ENCODE assay signal across 26 cellular contexts in genomic region chr2:36677386-36677785, GRCh38. TPM values are rescaled to one million over a fixed set of nuclear protein-coding genes. Genes with fewer than 3 reads are reported as not detected.
DNase-seq lines count a peak whose midpoint lies in the region; ATAC-seq and TF ChIP-seq lines count a peak whose summit lies in the region.
"Had no signal": no experiment of that assay in that cellular context is flagged by ENCODE, and none has a peak within 500 bp of the region (broad histone marks: within the 10 kb centered on the region; RNA-seq: fewer than 3 reads in every experiment).

No MANE protein-coding gene starts in this region.

- CTCF ChIA-PET in CD4-positive, alpha-beta T cell (lab: Charles Lee) = no interaction called here

- peak; percentile 36 for ATAC-seq in stimulated activated naive CD8-positive, alpha-beta T cell treated with anti-CD3 and anti-CD28 coated beads, Interleukin-15, Interleukin-2, amounts not matched to agents 100 U/mL and 50 U/mL, for 24 hours
- ATAC-seq in CD4-positive, alpha-beta T cell (ENCODE audit: poor library complexity) = no peak
- ATAC-seq: activated T-cell treated with anti-CD3 and anti-CD28 coated beads, Interleukin-2, amount 50 U/mL, for 4 hours had no signal

- H3K27me3 ChIP-seq in CD4-positive, alpha-beta T cell (ENCODE audit: control insufficient read depth, insufficient read depth, low read length) = no peaks in the 10 kb centered on the region
- H3K27me3 ChIP-seq: right atrium auricular region, upper lobe of right lung had no signal

- H3K4me1 Mint-ChIP-seq in CD4-positive, alpha-beta T cell (ENCODE audit: low read depth) = peaks cover 11% of the 10 kb centered on the region

- intact Hi-C loops in CD4-positive, alpha-beta T cell (cut with DNase I, micrococcal nuclease) = no loop called here

- no peaks in the 10 kb centered on the region for H3K36me3 Mint-ChIP-seq in CD4-positive, alpha-beta T cell (ENCODE audit: low read depth)
- H3K36me3 Mint-ChIP-seq: activated naive CD4-positive, alpha-beta T cell treated with anti-CD3 and anti-CD28 coated beads, Interleukin-2, amount 10 ng/mL, durations not matched to agents 7 days and 5 days had no signal

- no peak overlapping the region for H3K4me3 Mint-ChIP-seq in CD4-positive, alpha-beta T cell
- H3K4me3 Mint-ChIP-seq: activated naive CD4-positive, alpha-beta T cell treated with anti-CD3 and anti-CD28 coated beads, Interleukin-2, amount 10 ng/mL, durations not matched to agents 7 days and 5 days; activated T-cell treated with anti-CD3 and anti-CD28 coated beads, Interleukin-2, amount 50 U/mL, for 4 hours; T-helper 2 cell treated with Interferon-gamma antibody and Interleukin-4, amounts not matched to agents 5 μg/mL and 100 μg/mL, for 36 hours had no signal

- peaks cover 6% of the 10 kb centered on the region for H3K9me3 Mint-ChIP-seq in CD4-positive, alpha-beta T cell
- H3K9me3 Mint-ChIP-seq: activated naive CD4-positive, alpha-beta T cell treated with anti-CD3 and anti-CD28 coated beads, Interleukin-2, amount 10 ng/mL, durations not matched to agents 7 days and 5 days had no signal

- peaks cover 23% of the 10 kb centered on the region for H3K27me3 Mint-ChIP-seq in CD4-positive, alpha-beta T cell

- POLR2A ChIA-PET in CD4-positive, alpha-beta T cell (lab: Charles Lee) = no interaction called here

- peaks cover 15% of the 10 kb centered on the region for H3K9me3 ChIP-seq in CD4-positive, alpha-beta T cell (ENCODE audit: control insufficient read depth, low read length)
- H3K9me3 ChIP-seq: BE2C, lower lobe of right lung, upper lobe of right lung had no signal

- no peak for TF ChIP-seq CTCF in CD4-positive, alpha-beta T cell (IDR thresholded peaks at IDR 0.05)

- no peak overlapping the region for H3K27ac Mint-ChIP-seq in CD4-positive, alpha-beta T cell
- H3K27ac Mint-ChIP-seq: activated naive CD4-positive, alpha-beta T cell treated with anti-CD3 and anti-CD28 coated beads, Interleukin-2, amount 10 ng/mL, durations not matched to agents 7 days and 5 days; T-helper 2 cell treated with Interferon-gamma antibody and Interleukin-4, amounts not matched to agents 5 μg/mL and 100 μg/mL, for 36 hours had no signal

- peak; percentile 35 for DNase-seq in SIG-M5 treated with dmso at 0.1 percent for 504 hours (lab: John Stamatoyannopoulos, UW; ENCODE audit: unreplicated experiment)
- no peak for DNase-seq in SIG-M5 (lab: John Stamatoyannopoulos, UW)
- peak; percentile 58 for DNase-seq in KG1 (lab: John Stamatoyannopoulos, UW)
- peak; percentile 19 for DNase-seq in SKM-1 (lab: John Stamatoyannopoulos, UW; ENCODE audit: unreplicated experiment)
- DNase-seq in stimulated activated naive CD8-positive, alpha-beta T cell treated with anti-CD3 and anti-CD28 coated beads, Interleukin-15, Interleukin-2, amounts not matched to agents 100 U/mL and 50 U/mL, for 24 hours = no peak
- no peak for DNase-seq in CD4-positive, alpha-beta T cell
- no peak for DNase-seq in anterior cingulate cortex (lab: John Stamatoyannopoulos, UW)
- DNase-seq in OCI-M2 (lab: John Stamatoyannopoulos, UW; ENCODE audit: unreplicated experiment) = no peak
- DNase-seq: 8988T; activated CD4-positive, CD25-positive, alpha-beta regulatory T cell; activated naive CD4-positive, alpha-beta T cell treated with anti-CD3 and anti-CD28 coated beads, Interleukin-2, amount 10 ng/mL, durations not matched to agents 7 days and 5 days; activated T-cell treated with anti-CD3 and anti-CD28 coated beads, Interleukin-2, amount 50 U/mL, for 4 hours; BE2C; cerebellar nuclear complex; effector CD4-positive, alpha-beta T cell; EL; lower lobe of right lung; NCI-H146; NCI-H2171 treated with DMSO at 0.1 percent for 48 hours; NCI-H526; stimulated activated CD4-positive, alpha-beta T cell treated with anti-CD3 and anti-CD28 coated beads, Interleukin-12 subunit alpha, Interleukin-12 subunit beta, amount 100 ng/mL, for 4 hours; upper lobe of right lung had no signal

- no peak overlapping the region for H3K27ac ChIP-seq in CD4-positive, alpha-beta T cell (ENCODE audit: low read depth, low read length)
- H3K27ac ChIP-seq: lower lobe of right lung, right atrium auricular region, upper lobe of right lung had no signal

RNA-seq across cellular contexts. Expression of gene VIT, which starts 19.1 kb away (rescaled TPM):
- total RNA-seq in CD4-positive, alpha-beta T cell = not detected
- total RNA-seq: activated T-cell treated with anti-CD3 and anti-CD28 coated beads, Interleukin-2, amount 50 U/mL, for 4 hours; PC-3; SK-MEL-5 had no signal

Comparison
In these comparisons a context has a peak if more than half of its experiments do, and no peak if none do; other contexts are left out.
1. DNase-seq: peak in SIG-M5 treated with dmso at 0.1 percent for 504 hours (single experiment), KG1 (single experiment) and SKM-1 (single experiment); none in SIG-M5 (single experiment), stimulated activated naive CD8-positive, alpha-beta T cell treated with anti-CD3 and anti-CD28 coated beads, Interleukin-15, Interleukin-2, amounts not matched to agents 100 U/mL and 50 U/mL, for 24 hours (single experiment), CD4-positive, alpha-beta T cell (0 of 10), anterior cingulate cortex (0 of 58) and OCI-M2 (single experiment).